ENCODE assay signal across 1 cellular context in genomic region chr11:125625225-125625593, GRCh38.
TF ChIP-seq lines count a peak whose summit lies in the region.

No MANE protein-coding gene starts in this region.

TF ChIP-seq in HepG2, 621 proteins besides CTCF, POLR2A, EP300 and RAD21 (continues in another document):
- TF ChIP-seq SOX5 (CRISPR knock-in tag; IDR thresholded peaks at IDR 0.05; ENCODE audit: borderline replicate concordance) (no peak), IRF2 (CRISPR knock-in tag; IDR thresholded peaks at IDR 0.05) (no peak), PHB2 (IDR thresholded peaks at IDR 0.05; ENCODE audit: partially characterized antibody) (no peak), SUZ12 (IDR thresholded peaks at IDR 0.05; ENCODE audit: low read depth, low read length) (no peak), MBNL3 (CRISPR knock-in tag; conservative IDR thresholded peaks at IDR 0.05) (no peak), RNF2 (conservative IDR thresholded peaks at IDR 0.05; ENCODE audit: low read depth) (peak; percentile 69; the same call in 1 of the 2 replicates), PHF20 (CRISPR knock-in tag; IDR thresholded peaks at IDR 0.05) (no peak), ZNF674 (CRISPR knock-in tag; IDR thresholded peaks at IDR 0.05; ENCODE audit: low read depth) (no peak), ZZZ3 (CRISPR knock-in tag; IDR thresholded peaks at IDR 0.05; ENCODE audit: borderline replicate concordance) (no peak), NONO (IDR thresholded peaks at IDR 0.05) (no peak), NONO (CRISPR knock-in tag; conservative IDR thresholded peaks at IDR 0.05) (no peak), KDM1A (CRISPR knock-in tag; IDR thresholded peaks at IDR 0.05) (no peak), NR2C2 (CRISPR knock-in tag; IDR thresholded peaks at IDR 0.05; ENCODE audit: borderline replicate concordance) (no peak), ZNF280D (CRISPR knock-in tag; IDR thresholded peaks at IDR 0.05) (peak; percentile 85; the same call in 1 of the 2 replicates), ZNF256 (CRISPR knock-in tag; conservative IDR thresholded peaks at IDR 0.05) (no peak), GMEB2 (CRISPR knock-in tag; IDR thresholded peaks at IDR 0.05; ENCODE audit: low read depth) (no peak), ZNF713 (CRISPR knock-in tag; IDR thresholded peaks at IDR 0.05) (no peak), ZBTB38 (CRISPR knock-in tag; IDR thresholded peaks at IDR 0.05) (0 out of 2 replicates have a peak, but pooled peaks have one; percentile 76), ZKSCAN8 (CRISPR knock-in tag; IDR thresholded peaks at IDR 0.05; ENCODE audit: borderline replicate concordance) (peak; percentile 54; the same call in 1 of the 2 replicates), ZNF773 (CRISPR knock-in tag; IDR thresholded peaks at IDR 0.05; ENCODE audit: borderline replicate concordance) (0 out of 2 replicates have a peak, but pooled peaks have one; percentile 5), ZNF737 (CRISPR knock-in tag; IDR thresholded peaks at IDR 0.05; ENCODE audit: borderline replicate concordance) (no peak), ARID2 (CRISPR knock-in tag; IDR thresholded peaks at IDR 0.05; ENCODE audit: borderline replicate concordance) (no peak), ZUFSP (CRISPR knock-in tag; IDR thresholded peaks at IDR 0.05; ENCODE audit: borderline replicate concordance) (no peak), ZNF788 (CRISPR knock-in tag; IDR thresholded peaks at IDR 0.05; ENCODE audit: borderline replicate concordance) (no peak), ZNF281 (CRISPR knock-in tag; IDR thresholded peaks at IDR 0.05; ENCODE audit: borderline replicate concordance) (peak; percentile 27; the same call in 1 of the 2 replicates), ZNF407 (CRISPR knock-in tag; IDR thresholded peaks at IDR 0.05; ENCODE audit: not compliant biosample characterization) (peak; percentile 35), MATR3 (CRISPR knock-in tag; IDR thresholded peaks at IDR 0.05) (no peak), SMAD9 (CRISPR knock-in tag; IDR thresholded peaks at IDR 0.05) (peak; percentile 86; the same call in 1 of the 2 replicates), DDIT3 (CRISPR knock-in tag; IDR thresholded peaks at IDR 0.05) (no peak), TGIF2 (CRISPR knock-in tag; IDR thresholded peaks at IDR 0.05) (no peak), E2F1 (CRISPR knock-in tag; IDR thresholded peaks at IDR 0.05) (no peak), CC2D1A (CRISPR knock-in tag; IDR thresholded peaks at IDR 0.05) (peak; percentile 91; the same call in 1 of the 2 replicates), ZNF790 (CRISPR knock-in tag; IDR thresholded peaks at IDR 0.05; ENCODE audit: borderline replicate concordance) (no peak), SP4 (CRISPR knock-in tag; IDR thresholded peaks at IDR 0.05) (no peak), ADNP (CRISPR knock-in tag; IDR thresholded peaks at IDR 0.05) (no peak), ETV6 (CRISPR knock-in tag; conservative IDR thresholded peaks at IDR 0.05) (peak; percentile 80), HMG20A (CRISPR knock-in tag; IDR thresholded peaks at IDR 0.05; ENCODE audit: borderline replicate concordance) (no peak), ZBTB20 (CRISPR knock-in tag; IDR thresholded peaks at IDR 0.05; ENCODE audit: borderline replicate concordance, low read depth) (peak; percentile 77; the same call in 1 of the 2 replicates), PREB (CRISPR knock-in tag; IDR thresholded peaks at IDR 0.05) (no peak), MNT (IDR thresholded peaks at IDR 0.05) (no peak)
